ENCODE assay signal across 10 cellular contexts in genomic region chr15:30043211-30043655, GRCh38. TPM values are rescaled to one million over a fixed set of nuclear protein-coding genes. Genes with fewer than 3 reads are reported as not detected.
DNase-seq lines count a peak whose midpoint lies in the region; ATAC-seq, FAIRE-seq and TF ChIP-seq lines count a peak whose summit lies in the region.
"Had no signal": no experiment of that assay in that cellular context is flagged by ENCODE, and none has a peak within 500 bp of the region (broad histone marks: within the 10 kb centered on the region; RNA-seq: fewer than 3 reads in every experiment).

No MANE protein-coding gene starts in this region.

- TF ChIP-seq CTCF in cardiac muscle cell (IDR thresholded peaks at IDR 0.05; ENCODE audit: low read depth, low read length) (peak; percentile 26), WI38 (IDR thresholded peaks at IDR 0.05; ENCODE audit: low read depth, low read length) (0 out of 2 replicates have a peak, but pooled peaks have one; percentile 10)

- H3K4me1 ChIP-seq in cardiac muscle cell (ENCODE audit: low read depth) = no peaks in the 10 kb centered on the region

- peak in 1 of 2 donors; percentile 32 for DNase-seq in cardiac muscle cell (ENCODE audit: low read depth in 1 of 2, low spot score in 1 of 2)
- no peak for DNase-seq in Right ventricle myocardium inferior (ENCODE audit: missing footprints)
- peak; percentile 37 for DNase-seq in urothelium cell line (ENCODE audit: low spot score)
- DNase-seq in NOMO-1 treated with DMSO at 0.1 percent for 48 hours (lab: John Stamatoyannopoulos, UW; ENCODE audit: unreplicated experiment) = no peak
- DNase-seq in NCI-H1930 (lab: John Stamatoyannopoulos, UW) = no peak
- DNase-seq: left colon, T-cell had no signal

- intact Hi-C loops in Right ventricle myocardium inferior (cut with DNase I) = no loop called here

- no peak overlapping the region for H3K27ac ChIP-seq in cardiac muscle cell

- H3K27me3 ChIP-seq in cardiac muscle cell = no peaks in the 10 kb centered on the region

- ATAC-seq in Right ventricle myocardium inferior (no peak), HG02884 (IDR thresholded peaks at IDR 0.05; ENCODE audit: unreplicated experiment) (no peak)
- ATAC-seq: left colon, T-cell had no signal

- no peaks in the 10 kb centered on the region for H3K9me3 ChIP-seq in cardiac muscle cell (ENCODE audit: low read depth)

- H3K4me3 ChIP-seq in cardiac muscle cell (no peak overlapping the region), WI38 (ENCODE audit: low read depth, low read length) (no peak overlapping the region)

- FAIRE-seq in islet of Langerhans (lab: Jason Lieb, UNC) (peak; percentile 87), urothelium cell line (lab: Jason Lieb, UNC) (no peak)

- H3K36me3 ChIP-seq in cardiac muscle cell = no peaks in the 10 kb centered on the region

RNA-seq across cellular contexts. Expression of gene GOLGA8J, which starts 39.5 kb away (rescaled TPM):
- total RNA-seq in cardiac muscle cell (not detected in 2 replicates), Right ventricle myocardium inferior (0.16 TPM)
- 0.27 TPM in 1 of 2 replicates, not detected in the other for polyA plus RNA-seq in cardiac muscle cell
- total RNA-seq: left colon, T-cell had no signal
